In genomic region chrX:107741318-107741813, GRCh38 we compare ENCODE assay signal across 8 cellular contexts. TPM values are rescaled to one million over a fixed set of nuclear protein-coding genes. Genes with fewer than 3 reads are reported as not detected.
DNase-seq lines count a peak whose midpoint lies in the region; ATAC-seq, FAIRE-seq and TF ChIP-seq lines count a peak whose summit lies in the region.

No MANE protein-coding gene starts in this region.

- H3K36me3 ChIP-seq in bronchial epithelial cell (ENCODE audit: control insufficient read depth, insufficient read depth, low read length) (no peaks in the 10 kb centered on the region), pancreas (no peaks in the 10 kb centered on the region)

- DNase-seq in bronchial epithelial cell (ENCODE audit: low read depth) (no peak), pancreas (peak in 1 of 6 donors; percentile 57), SIG-M5 (lab: John Stamatoyannopoulos, UW) (no peak), NCI-H82 (lab: John Stamatoyannopoulos, UW) (no peak), HK-2 (ENCODE audit: unreplicated experiment) (no peak)

- H3K4me1 ChIP-seq in pancreas: peaks cover 15 to 24% (median 19%) of the 10 kb centered on the region in 3 donors

- peak; percentile 21 for ATAC-seq in GM19351 (IDR thresholded peaks at IDR 0.05; ENCODE audit: unreplicated experiment)
- peak; percentile 12 for ATAC-seq in HG03135 (IDR thresholded peaks at IDR 0.05; ENCODE audit: unreplicated experiment)
- ATAC-seq in pancreas: peak in 1 of 4 donors; percentile 4
- no peak for ATAC-seq in HG03097 (IDR thresholded peaks at IDR 0.05; ENCODE audit: low FRiP score, unreplicated experiment)

- no peak for TF ChIP-seq CTCF in bronchial epithelial cell (IDR thresholded peaks at IDR 0.05; ENCODE audit: insufficient read depth, low read length, severe bottlenecking)
- no peak for TF ChIP-seq CTCF in pancreas (IDR thresholded peaks at IDR 0.05)

- 57 to 64% methylated on average over 7 of the region's 7 CpGs for WGBS in pancreas, 2 donors

- peak overlapping the region in 3 of 4 donors; percentile 64 to 84 (median 81) for H3K27ac ChIP-seq in pancreas

- intact Hi-C loops in pancreas (cut with DNase I): no loop called here

- no peaks in the 10 kb centered on the region for H3K9me3 ChIP-seq in pancreas

- H3K27me3 ChIP-seq in bronchial epithelial cell (ENCODE audit: control insufficient read depth, insufficient read depth, low read length) (no peaks in the 10 kb centered on the region), pancreas (peaks cover 0 to 4% (median 0%) of the 10 kb centered on the region in 4 donors)

- H3K4me3 ChIP-seq in bronchial epithelial cell (ENCODE audit: low read depth, low read length) (no peak overlapping the region), pancreas (no peak overlapping the region)

- FAIRE-seq in bronchial epithelial cell (lab: Jason Lieb, UNC): peak; percentile 72
- FAIRE-seq in pancreas (lab: Jason Lieb, UNC): no peak

RNA-seq across cellular contexts. Expression of gene TSC22D3, which starts 34.2 kb away (rescaled TPM):
- total RNA-seq in bronchial epithelial cell (83.5 and 84.7 TPM in 2 replicates), pancreas (10 to 100 TPM; 12.8 to 86.6 (median 47.3) TPM)
- 10 to 100 TPM; 38.8 to 61.5 TPM for polyA plus RNA-seq in pancreas

RNA-seq across cellular contexts. Expression of gene NCBP2L, which starts 36.2 kb away (rescaled TPM):
- total RNA-seq in bronchial epithelial cell (not detected in 2 replicates), pancreas (under 1 TPM in 3 of 6 donors, not detected in 3; 0.19 to 0.38 (median 0.20) TPM)
- polyA plus RNA-seq in pancreas: under 1 TPM; 0.11 to 0.28 TPM
